Comparison of ENCODE assay signal across 20 cellular contexts in the genomic region with DNA sequence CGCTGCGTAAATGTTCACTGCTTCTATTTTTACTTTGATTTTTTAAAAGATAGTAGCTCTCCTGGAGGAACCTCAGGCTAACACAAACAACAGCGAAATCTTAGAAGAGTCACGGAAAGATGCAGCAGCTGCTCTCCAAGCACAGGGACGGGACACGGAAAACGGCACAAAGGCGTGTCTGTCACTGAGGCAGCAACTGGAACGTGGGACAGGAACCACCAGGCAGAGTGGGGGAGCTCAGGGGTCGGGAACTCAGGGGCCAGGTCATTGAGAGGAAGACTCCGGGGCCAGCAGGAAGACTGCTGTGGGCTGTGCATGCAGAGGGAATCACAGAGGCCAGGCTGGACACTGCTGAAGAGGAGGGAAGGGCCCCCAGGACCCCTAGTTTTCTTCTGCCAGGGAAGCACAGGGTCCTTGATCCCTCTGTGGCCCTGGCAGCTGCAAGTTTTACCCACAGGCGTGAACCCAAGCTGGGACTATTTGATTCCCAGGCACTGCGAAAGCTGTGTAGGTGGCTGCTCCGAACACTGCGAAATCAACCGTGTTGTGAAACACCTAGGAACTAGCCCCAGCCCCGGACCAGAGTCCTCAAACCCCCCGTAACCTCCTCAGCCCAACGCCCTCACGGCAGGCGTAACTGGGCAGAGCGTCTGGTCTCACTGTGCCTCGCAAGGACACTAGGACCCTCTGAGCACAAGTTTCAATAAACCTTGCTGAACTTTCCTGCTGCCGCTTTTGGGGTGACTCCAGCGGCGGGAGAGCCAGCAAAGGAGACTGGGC.
DNase-seq lines count a peak whose midpoint lies in the region; ATAC-seq and TF ChIP-seq lines count a peak whose summit lies in the region.
"Had no signal": no experiment of that assay in that cellular context is flagged by ENCODE, and none has a peak within 500 bp of the region (broad histone marks: within the 10 kb centered on the region; RNA-seq: fewer than 3 reads in every experiment).

No MANE protein-coding gene starts in this region.

- peaks cover 2% of the 10 kb centered on the region for H3K9me3 Mint-ChIP-seq in nephron
- H3K9me3 Mint-ChIP-seq in progenitor cell of endocrine pancreas (ENCODE audit: low read depth), result no peaks in the 10 kb centered on the region

- intact Hi-C loops in colonic mucosa (cut with DNase I), result no loop called here
- intact Hi-C loops in spleen (cut with DNase I; ENCODE audit: low total_unique reads), result no loop called here

- H3K9me3 ChIP-seq in SJCRH30 (replicated peaks), result peaks cover 8% of the 10 kb centered on the region
- no peaks in the 10 kb centered on the region for H3K9me3 ChIP-seq in colonic mucosa
- no peaks in the 10 kb centered on the region for H3K9me3 ChIP-seq in spleen

- no peak for ATAC-seq in GM21825 (IDR thresholded peaks at IDR 0.05; ENCODE audit: unreplicated experiment)
- no peak for ATAC-seq in GM21619 (IDR thresholded peaks at IDR 0.05; ENCODE audit: unreplicated experiment)
- ATAC-seq in GM21367 (IDR thresholded peaks at IDR 0.05; ENCODE audit: unreplicated experiment), result no peak
- ATAC-seq: SK-N-SH treated with all-trans-retinoic acid at 6 μM for 48 hours had no signal

- peak overlapping the region in 2 of 3 experiments; percentile 18 to 32 for H3K27ac Mint-ChIP-seq in nephron
- no peak overlapping the region for H3K27ac Mint-ChIP-seq in progenitor cell of endocrine pancreas
- H3K27ac Mint-ChIP-seq: CD4-positive, CD25-positive, alpha-beta regulatory T cell; HFFc6 had no signal

- H3K9ac ChIP-seq in colonic mucosa (ENCODE audit: low read depth in 2 of 2, low read length in 2 of 2), result no peak overlapping the region
- H3K9ac ChIP-seq: KMS-11 had no signal

- H3K27me3 Mint-ChIP-seq in nephron (ENCODE audit: low read depth) (no peaks in the 10 kb centered on the region), progenitor cell of endocrine pancreas (no peaks in the 10 kb centered on the region)
- H3K27me3 Mint-ChIP-seq: CD4-positive, CD25-positive, alpha-beta regulatory T cell had no signal

- DNase-seq in SJCRH30 (peak; percentile 52 to 79), colonic mucosa (peak; percentile 7), spleen (peak; percentile 54), progenitor cell of endocrine pancreas (ENCODE audit: low spot score, unreplicated experiment) (no peak)
- DNase-seq: ACHN; CD4-positive, CD25-positive, alpha-beta regulatory T cell; COR-L47; DMS 273 treated with DMSO at 0.1 percent for 48 hours; HFFc6; MV-4-11; NCI-H1694 treated with DMSO at 0.1 percent for 48 hours; NCI-H510A; NCI-H774; Right ventricle myocardium superior had no signal

- no peaks in the 10 kb centered on the region for H3K36me3 Mint-ChIP-seq in nephron (ENCODE audit: low read depth)
- no peaks in the 10 kb centered on the region for H3K36me3 Mint-ChIP-seq in progenitor cell of endocrine pancreas (ENCODE audit: insufficient read depth)

- TF ChIP-seq CTCF in colonic mucosa (IDR thresholded peaks at IDR 0.05) (no peak), nephron (IDR thresholded peaks at IDR 0.05; ENCODE audit: unreplicated experiment in 3 of 3) (no peak), spleen (IDR thresholded peaks at IDR 0.05 in 8 of 11, conservative IDR thresholded peaks at IDR 0.05 in 3 of 11) (no peak), progenitor cell of endocrine pancreas (IDR thresholded peaks at IDR 0.05; ENCODE audit: unreplicated experiment) (no peak)

- H3K4me3 Mint-ChIP-seq in nephron (no peak overlapping the region), progenitor cell of endocrine pancreas (ENCODE audit: low read depth) (no peak overlapping the region)
- H3K4me3 Mint-ChIP-seq: CD4-positive, CD25-positive, alpha-beta regulatory T cell; HFFc6 had no signal

- H3K4me1 Mint-ChIP-seq in nephron (peaks cover 36% of the 10 kb centered on the region), progenitor cell of endocrine pancreas (ENCODE audit: low read depth) (no peaks in the 10 kb centered on the region)
- H3K4me1 Mint-ChIP-seq: CD4-positive, CD25-positive, alpha-beta regulatory T cell had no signal

- H3K4me3 ChIP-seq in SJCRH30 (peak overlapping the region; percentile 5), colonic mucosa (no peak overlapping the region), spleen (no peak overlapping the region)

- no peaks in the 10 kb centered on the region for H3K36me3 ChIP-seq in SJCRH30
- H3K36me3 ChIP-seq in colonic mucosa, result no peaks in the 10 kb centered on the region
- H3K36me3 ChIP-seq in spleen, result no peaks in the 10 kb centered on the region

- 89 to 95% (median 92%) methylated on average over 23 to 26 of the region's 26 CpGs for WGBS in spleen, 5 donors

- no peak for TF ChIP-seq POLR2A in spleen (IDR thresholded peaks at IDR 0.05)

- H3K27ac ChIP-seq in SJCRH30 (peak overlapping the region; percentile 65), colonic mucosa (no peak overlapping the region), spleen (no peak overlapping the region)
- H3K27ac ChIP-seq: KMS-11 had no signal

- H3K27me3 ChIP-seq in SJCRH30, result no peaks in the 10 kb centered on the region
- no peaks in the 10 kb centered on the region for H3K27me3 ChIP-seq in colonic mucosa
- no peaks in the 10 kb centered on the region for H3K27me3 ChIP-seq in spleen (replicated peaks in 1 of 7)

- H3K4me1 ChIP-seq in SJCRH30 (peaks cover 23% of the 10 kb centered on the region), colonic mucosa (no peaks in the 10 kb centered on the region), spleen (no peaks in the 10 kb centered on the region)
